9 cellular contexts compared by ENCODE assay signal in the genomic region with DNA sequence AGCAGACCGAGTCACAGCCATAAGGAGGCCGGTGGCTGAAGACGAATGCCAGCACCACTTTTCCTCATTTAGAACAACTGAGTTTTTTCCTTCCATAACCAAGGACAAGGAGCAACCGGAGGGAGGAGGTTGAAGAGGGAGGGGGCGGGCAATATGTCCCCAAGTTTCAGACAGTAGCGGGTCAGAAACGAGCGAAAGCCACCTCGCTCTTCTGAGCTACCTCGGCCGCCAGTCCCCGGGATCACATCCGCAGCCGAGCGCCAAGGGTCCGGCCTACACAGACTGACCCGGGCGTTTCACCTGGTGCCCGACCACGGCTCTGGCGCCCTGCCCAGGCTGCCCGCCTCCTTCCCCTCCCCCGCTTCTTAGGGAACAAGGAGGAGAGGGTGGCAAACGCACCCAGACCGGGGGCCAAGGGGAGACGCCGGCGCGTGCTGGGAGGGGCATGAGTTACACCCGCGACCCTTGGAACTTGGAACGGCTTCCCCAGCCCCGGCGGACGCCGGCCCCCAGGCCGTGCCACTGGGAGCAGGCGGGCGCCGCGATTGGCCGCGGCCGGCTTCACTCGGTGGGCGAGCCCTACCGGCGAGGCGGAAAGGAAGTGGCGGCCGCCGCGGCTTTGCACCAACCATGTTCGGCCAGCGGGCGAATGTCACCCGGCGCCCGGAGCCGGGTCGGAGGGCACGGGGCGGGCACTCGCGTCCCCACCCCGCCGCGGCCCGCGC.
DNase-seq lines count a peak whose midpoint lies in the region; ATAC-seq, FAIRE-seq and TF ChIP-seq lines count a peak whose summit lies in the region.
"Had no signal": no experiment of that assay in that cellular context is flagged by ENCODE, and none has a peak within 500 bp of the region (broad histone marks: within the 10 kb centered on the region; RNA-seq: fewer than 3 reads in every experiment).

No MANE protein-coding gene starts in this region.

- intact Hi-C loops in tibial artery (cut with DNase I; ENCODE audit: low total_unique reads), result loop anchor here (2.0 to 10.0 kb wide), 4 partner anchors 64 to 185 kb away; partner anchors contain the start of genes CASP3 and PRIMPOL

- H3K36me3 ChIP-seq in tibial artery, result no peaks in the 10 kb centered on the region

- TF ChIP-seq CTCF in AG10803 (conservative IDR thresholded peaks at IDR 0.05; ENCODE audit: low read length) (no peak), foreskin fibroblast (IDR thresholded peaks at IDR 0.05; ENCODE audit: low read depth, low read length) (no peak), nephron (IDR thresholded peaks at IDR 0.05; ENCODE audit: unreplicated experiment in 3 of 3) (peak in 1 of 3 experiments; percentile 7), tibial artery (IDR thresholded peaks at IDR 0.05) (peak in 1 of 2 experiments; percentile 34)

- peak overlapping the region; percentile 88 to 96 for H3K27ac ChIP-seq in tibial artery

- DNase-seq in AG10803 (ENCODE audit: low read depth), result peak; percentile 62
- DNase-seq in GM18507 (ENCODE audit: extremely low spot score, insufficient read length, low read depth), result peak; percentile 39
- DNase-seq in RKO (ENCODE audit: low spot score), result peak; percentile 59
- DNase-seq in activated gamma-delta T cell treated with anti-CD3 and anti-CD28 coated beads, Interleukin-2, amount 50 U/mL, for 16 hours (ENCODE audit: low read depth), result peak; percentile 33
- DNase-seq in foreskin fibroblast, result peak; percentile 64 to 86
- DNase-seq in tibial artery, result peak; percentile 73 to 91

- H3K27me3 Mint-ChIP-seq in nephron (ENCODE audit: low read depth), result no peaks in the 10 kb centered on the region

- peak overlapping the region; percentile 93 to 98 (median 96) for H3K27ac Mint-ChIP-seq in nephron

- no peaks in the 10 kb centered on the region for H3K36me3 Mint-ChIP-seq in nephron (ENCODE audit: low read depth)

- H3K4me1 Mint-ChIP-seq in nephron, result peaks cover 29% of the 10 kb centered on the region

- no peaks in the 10 kb centered on the region for H3K9me3 Mint-ChIP-seq in nephron

- peak overlapping the region; percentile 97 for H3K4me3 ChIP-seq in AG10803 (ENCODE audit: low read length)
- peak overlapping the region; percentile 73 to 100 for H3K4me3 ChIP-seq in foreskin fibroblast (ENCODE audit: low read depth in 1 of 2, low read length in 2 of 2)
- H3K4me3 ChIP-seq in tibial artery, result peak overlapping the region; percentile 80 to 89

- FAIRE-seq in GM18507 (lab: Jason Lieb, UNC), result peak; percentile 57
- FAIRE-seq: TTC549 had no signal

- peak; percentile 27 for ATAC-seq in HG03159 (IDR thresholded peaks at IDR 0.05; ENCODE audit: unreplicated experiment)

- H3K9me3 ChIP-seq in tibial artery, result no peaks in the 10 kb centered on the region

- peak overlapping the region; percentile 90 to 98 (median 95) for H3K4me3 Mint-ChIP-seq in nephron

- no peaks in the 10 kb centered on the region for H3K27me3 ChIP-seq in tibial artery

- peaks cover 0 to 63% (median 28%) of the 10 kb centered on the region in 4 donors for H3K4me1 ChIP-seq in tibial artery

Comparison
In these comparisons a context has a peak if more than half of its experiments do, and no peak if none do; other contexts are left out.
1. Peak in every context shown above with its lines: DNase-seq, ATAC-seq, H3K4me3 ChIP-seq and H3K27ac ChIP-seq.